In the genomic region with DNA sequence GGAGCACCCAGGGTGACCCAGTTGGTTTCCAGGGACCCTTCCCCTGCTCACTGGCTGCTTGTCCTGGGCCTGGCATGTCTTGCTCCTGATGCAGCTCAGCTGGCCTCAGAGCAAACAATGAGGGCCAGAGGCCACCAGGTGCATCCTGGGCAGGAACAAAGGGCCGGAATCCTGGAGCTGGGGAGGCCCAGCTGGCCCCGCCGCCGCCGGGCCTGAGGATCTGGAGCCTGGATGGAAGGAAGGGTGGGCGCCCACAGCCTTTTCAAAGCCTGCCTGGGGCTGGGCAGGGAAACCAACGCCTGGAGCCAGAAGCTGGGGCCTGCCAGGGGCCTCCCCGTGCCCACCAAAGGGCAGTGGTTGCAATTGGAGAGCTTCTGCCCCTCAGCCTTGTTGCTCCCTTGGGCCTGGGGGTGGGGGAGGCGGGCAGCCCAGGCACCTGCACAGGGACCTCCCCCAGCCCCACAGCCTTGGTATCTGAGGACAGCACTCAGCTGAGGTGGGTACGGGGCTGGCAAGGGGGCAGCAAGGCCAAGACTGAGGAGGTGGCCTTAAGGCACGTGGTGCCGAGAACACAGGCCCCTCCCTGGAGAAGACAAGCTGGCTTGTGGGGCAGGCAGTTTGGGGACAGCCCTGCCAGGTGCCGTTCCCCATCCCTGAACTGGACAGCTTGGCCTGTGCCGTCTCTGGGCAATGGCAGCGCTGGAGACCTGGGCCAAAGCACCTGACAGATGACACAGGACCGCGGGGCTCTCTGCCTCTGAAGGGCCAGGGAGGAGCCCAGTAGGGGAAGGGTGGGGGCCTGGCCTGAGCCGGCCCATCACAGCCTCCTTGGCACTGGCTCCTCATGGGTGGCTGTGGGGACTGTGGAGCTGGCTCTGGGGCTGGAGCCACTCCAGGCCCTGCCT, we compare ENCODE assay signal across 12 cellular contexts. TPM values are rescaled to one million over a fixed set of nuclear protein-coding genes. Genes with fewer than 3 reads are reported as not detected.
DNase-seq lines count a peak whose midpoint lies in the region; TF ChIP-seq lines count a peak whose summit lies in the region.
"Had no signal": no experiment of that assay in that cellular context is flagged by ENCODE, and none has a peak within 500 bp of the region (broad histone marks: within the 10 kb centered on the region; RNA-seq: fewer than 3 reads in every experiment).

No MANE protein-coding gene starts in this region.

- H3K27ac ChIP-seq in colonic mucosa (no peak overlapping the region), esophagus muscularis mucosa (replicated peaks in 1 of 4) (no peak overlapping the region)

- no peak overlapping the region for H3K4me3 Mint-ChIP-seq in glutamatergic neuron (ENCODE audit: unreplicated experiment)
- H3K4me3 Mint-ChIP-seq: dendritic cell treated with granulocyte-macrophage colony-stimulating factor and Interleukin-4, amounts not matched to agents 40 ng/mL and 50 ng/mL, for 4 days had no signal

- peaks cover 20% of the 10 kb centered on the region for H3K9me3 Mint-ChIP-seq in glutamatergic neuron (ENCODE audit: unreplicated experiment)
- H3K9me3 Mint-ChIP-seq: dendritic cell treated with granulocyte-macrophage colony-stimulating factor and Interleukin-4, amounts not matched to agents 40 ng/mL and 50 ng/mL, for 4 days; naive B cell had no signal

- H3K4me3 ChIP-seq in colonic mucosa (no peak overlapping the region), esophagus muscularis mucosa (no peak overlapping the region)
- H3K4me3 ChIP-seq: adrenal gland had no signal

- H3K9me3 ChIP-seq in colonic mucosa (no peaks in the 10 kb centered on the region), esophagus muscularis mucosa (no peaks in the 10 kb centered on the region)
- H3K9me3 ChIP-seq: adrenal gland had no signal

- no peak for TF ChIP-seq EP300 in esophagus muscularis mucosa (IDR thresholded peaks at IDR 0.05)

- WGBS in esophagus muscularis mucosa, result 63% methylated on average over 6 of the region's 18 CpGs

- H3K36me3 ChIP-seq in colonic mucosa (no peaks in the 10 kb centered on the region), esophagus muscularis mucosa (peaks cover 13 to 34% (median 24%) of the 10 kb centered on the region in 4 donors)

- H3K27me3 ChIP-seq in colonic mucosa, result peaks cover 13% of the 10 kb centered on the region
- H3K27me3 ChIP-seq in esophagus muscularis mucosa, result peaks cover 0 to 33% (median 7%) of the 10 kb centered on the region in 4 donors
- H3K27me3 ChIP-seq: adrenal gland had no signal

- H3K27ac Mint-ChIP-seq in glutamatergic neuron (ENCODE audit: unreplicated experiment), result no peak overlapping the region

- H3K9ac ChIP-seq in colonic mucosa (ENCODE audit: low read depth in 2 of 2, low read length in 2 of 2), result no peak overlapping the region

- no peak for TF ChIP-seq CTCF in glutamatergic neuron (IDR thresholded peaks at IDR 0.05; ENCODE audit: partially characterized antibody, unreplicated experiment)
- TF ChIP-seq CTCF in colonic mucosa (IDR thresholded peaks at IDR 0.05), result no peak
- TF ChIP-seq CTCF in esophagus muscularis mucosa (IDR thresholded peaks at IDR 0.05), result no peak

- H3K36me3 Mint-ChIP-seq in glutamatergic neuron (ENCODE audit: unreplicated experiment), result no peaks in the 10 kb centered on the region
- H3K36me3 Mint-ChIP-seq: naive B cell had no signal

- H3K4me1 ChIP-seq in colonic mucosa (no peaks in the 10 kb centered on the region), esophagus muscularis mucosa (peaks cover 32 to 54% (median 44%) of the 10 kb centered on the region in 4 donors)

- peaks cover 26% of the 10 kb centered on the region for H3K27me3 Mint-ChIP-seq in glutamatergic neuron (ENCODE audit: unreplicated experiment)

- H3K4me1 Mint-ChIP-seq in glutamatergic neuron (ENCODE audit: low read depth, unreplicated experiment), result peaks cover 22% of the 10 kb centered on the region

- peak; percentile 10 for DNase-seq in DMS53 treated with DMSO at 0.1 percent for 48 hours (lab: John Stamatoyannopoulos, UW; ENCODE audit: unreplicated experiment)
- peak; percentile 89 for DNase-seq in NCI-H748 (lab: John Stamatoyannopoulos, UW; ENCODE audit: unreplicated experiment)
- DNase-seq in glutamatergic neuron, result peak; percentile 19
- DNase-seq in posterior vena cava (ENCODE audit: low spot score), result peak; percentile 82
- DNase-seq in colonic mucosa, result no peak
- DNase-seq in activated CD4-positive, alpha-beta T cell treated with anti-CD3 and anti-CD28 coated beads for 4 hours, result no peak
- DNase-seq in NCI-H446 treated with DMSO at 0.1 percent for 48 hours (lab: John Stamatoyannopoulos, UW), result no peak
- DNase-seq in esophagus muscularis mucosa (ENCODE audit: extremely low spot score), result no peak
- DNase-seq: activated T-cell treated with anti-CD3 and anti-CD28 coated beads for 4 hours had no signal

- TF ChIP-seq POLR2A in esophagus muscularis mucosa (IDR thresholded peaks at IDR 0.05; ENCODE audit: low read depth), result no peak

- intact Hi-C loops in posterior vena cava (cut with DNase I) (loop anchor here (5.0 kb wide), 2 partner anchors 82 to 102 kb away; no protein-coding TSS in a partner anchor), colonic mucosa (cut with DNase I) (loop anchor here (5.0 kb wide), 2 partner anchors 82 to 102 kb away; no protein-coding TSS in a partner anchor), esophagus muscularis mucosa (cut with DNase I) (loop anchor here (5.0 kb wide), 1 partner anchor 102 kb away; no protein-coding TSS in a partner anchor)

RNA-seq across cellular contexts. Expression of a gene that starts 7.1 kb away (rescaled TPM):
- 15.9 TPM for total RNA-seq in glutamatergic neuron (ENCODE audit: unreplicated experiment)
- total RNA-seq in posterior vena cava, result 1 to 10 TPM; 1.9 to 2.6 TPM
- 1 to 10 TPM; 1.5 to 2.5 TPM for total RNA-seq in colonic mucosa
- total RNA-seq in esophagus muscularis mucosa, result 1 to 10 TPM; 3.3 to 7.5 (median 4.5) TPM

Comparison
In these comparisons a context has a peak if more than half of its experiments do, and no peak if none do; other contexts are left out.
1. DNase-seq: peak in DMS53 treated with DMSO at 0.1 percent for 48 hours (single experiment), NCI-H748 (single experiment), glutamatergic neuron (single experiment) and posterior vena cava (single experiment); none in colonic mucosa (single experiment), activated CD4-positive, alpha-beta T cell treated with anti-CD3 and anti-CD28 coated beads for 4 hours (0 of 2), NCI-H446 treated with DMSO at 0.1 percent for 48 hours (single experiment) and esophagus muscularis mucosa (single experiment).